In genomic region chr19:35752746-35753350, GRCh38 we compare ENCODE assay signal across 22 cellular contexts. TPM values are rescaled to one million over a fixed set of nuclear protein-coding genes. Genes with fewer than 3 reads are reported as not detected.
"Had no signal": no experiment of that assay in that cellular context is flagged by ENCODE, and none has a peak within 500 bp of the region (broad histone marks: within the 10 kb centered on the region; RNA-seq: fewer than 3 reads in every experiment).

No MANE protein-coding gene starts in this region.

- H3K4me3 ChIP-seq: breast epithelium, left lung, ovary, right lobe of liver, smooth muscle cell, thoracic aorta had no signal

- DNase-seq: activated CD8-positive, alpha-beta memory T cell treated with anti-CD3 and anti-CD28 coated beads, Interleukin-2, amount 50 U/mL, for 48 hours; activated naive CD4-positive, alpha-beta T cell; activated naive CD8-positive, alpha-beta T cell treated with anti-CD3 and anti-CD28 coated beads for 36 hours; activated T-cell treated with anti-CD3 and anti-CD28 coated beads, Interleukin-2, amount 50 U/mL, for 4 hours; amniotic stem cell; cortex of kidney; endodermal cell; left lung; mammary epithelial cell; midbrain; stimulated activated CD4-positive, alpha-beta T cell treated with anti-CD3 and anti-CD28 coated beads, Interleukin-2, amount 100 ng/mL, for 48 hours; stimulated activated naive CD4-positive, alpha-beta T cell; T-helper 9 cell had no signal

- H3K27ac ChIP-seq: left lung, neutrophil, right lobe of liver, thoracic aorta had no signal

- H3K36me3 ChIP-seq: ovary had no signal

- H3K9me3 ChIP-seq: breast epithelium, left lung, neutrophil, ovary, right lobe of liver, thoracic aorta had no signal

- H3K27me3 ChIP-seq: breast epithelium, ovary, right lobe of liver had no signal

- ATAC-seq: activated T-cell treated with anti-CD3 and anti-CD28 coated beads, Interleukin-2, amount 50 U/mL, for 4 hours; left lung; natural killer cell treated with Interleukin-12 subunit alpha and Interleukin-12 subunit beta and Interleukin-15 and Interleukin-18, amount 100 ng/mL, for 72 hours; right lobe of liver; WTC11 had no signal

RNA-seq across cellular contexts. Expression of gene HSPB6, which starts 4.0 kb away (rescaled TPM):
- total RNA-seq: mammary epithelial cell; natural killer cell treated with Interleukin-12 subunit alpha and Interleukin-12 subunit beta and Interleukin-15 and Interleukin-18, amount 100 ng/mL, for 72 hours; T-helper 1 cell treated with Interleukin-12 subunit alpha and Interleukin-12 subunit beta and Interleukin-4 antibody, amounts not matched to agents 30 ng/mL and 1 ng/mL, for 36 hours had no signal
- polyA plus RNA-seq: mammary epithelial cell had no signal
